In the genomic region with DNA sequence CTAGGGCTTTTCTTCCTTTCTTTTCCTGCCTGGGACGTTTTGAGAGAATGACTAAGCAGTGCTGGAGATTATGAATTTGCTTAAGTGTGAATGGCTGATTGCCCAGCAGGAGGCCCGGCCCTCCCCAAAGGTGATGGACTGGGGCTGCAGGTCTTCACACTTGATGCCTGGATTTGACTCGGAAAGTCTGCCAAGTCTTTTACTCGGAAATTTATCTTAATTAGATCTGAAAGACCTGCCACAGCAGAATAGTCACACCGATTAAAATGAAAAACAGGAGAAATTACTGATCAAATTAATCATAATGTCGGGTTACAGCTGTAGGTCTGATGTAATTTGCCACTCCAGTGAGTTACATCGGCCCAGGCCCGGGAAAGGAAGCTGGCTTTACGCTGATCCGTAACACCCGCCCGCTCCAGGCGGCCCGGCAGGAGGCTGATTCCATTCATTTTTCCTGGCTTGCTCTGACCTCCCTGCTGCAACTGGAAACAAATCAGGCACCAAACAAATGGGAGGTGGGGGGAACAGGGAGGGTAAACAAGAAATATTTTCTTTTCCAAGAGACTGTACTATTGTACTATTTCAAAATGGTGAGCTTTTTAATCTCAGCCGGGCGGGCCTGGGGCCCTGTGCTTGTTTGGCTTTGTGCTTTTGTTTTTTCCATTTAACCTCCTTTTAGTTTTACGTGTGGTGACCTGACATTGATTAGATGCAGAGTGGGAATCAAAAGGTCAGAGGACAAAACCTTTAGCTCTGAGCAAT, we compare ENCODE assay signal across 8 cellular contexts.
DNase-seq lines count a peak whose midpoint lies in the region; ATAC-seq, FAIRE-seq and TF ChIP-seq lines count a peak whose summit lies in the region.

No MANE protein-coding gene starts in this region.

- no peaks in the 10 kb centered on the region for H3K79me2 ChIP-seq in K562 (ENCODE audit: control insufficient read depth, insufficient read depth, low read length)

- H3K27me3 ChIP-seq in K562 (ENCODE audit: control insufficient read depth in 2 of 2, insufficient read depth in 2 of 2, low read length in 2 of 2), result peaks cover 10% of the 10 kb centered on the region in 2 experiments; a peak in 2 of 5 replicates

- no peak overlapping the region for H3K4me3 Mint-ChIP-seq in activated naive CD8-positive, alpha-beta T cell treated with anti-CD3 and anti-CD28 coated beads, Interleukin-2, amount 50 U/mL, for 24 hours

- H3K4me1 Mint-ChIP-seq in activated naive CD8-positive, alpha-beta T cell treated with anti-CD3 and anti-CD28 coated beads, Interleukin-2, amount 50 U/mL, for 24 hours, result peaks cover 4% of the 10 kb centered on the region

- intact Hi-C loops in K562 (cut with micrococcal nuclease), result loop anchor here (10.0 kb wide), 1 partner anchor 419 kb away; no protein-coding TSS in a partner anchor

- peak; percentile 38 to 45 for DNase-seq in NCI-H524 (lab: John Stamatoyannopoulos, UW)
- DNase-seq in NCI-H524 treated with DMSO at 0.1 percent for 48 hours (lab: John Stamatoyannopoulos, UW), result no peak
- DNase-seq in K562 (ENCODE audit: extremely low read depth in 1 of 4, low spot score in 3 of 4), result peak in 2 of 4 experiments; percentile 11 to 22
- DNase-seq in kidney glomerular epithelial cell (lab: John Stamatoyannopoulos, UW), result peak; percentile 92
- peak; percentile 38 for DNase-seq in urothelium cell line (ENCODE audit: low spot score)
- no peak for DNase-seq in NCI-H2029 treated with DMSO at 0.1 percent for 48 hours (lab: John Stamatoyannopoulos, UW)
- no peak for DNase-seq in activated naive CD8-positive, alpha-beta T cell treated with anti-CD3 and anti-CD28 coated beads, Interleukin-2, amount 50 U/mL, for 24 hours

- BruUV-seq in K562 (replicated peaks; lab: Mats Ljungman, UMichigan), result no TSS peak

- no peak overlapping the region for H3K27ac Mint-ChIP-seq in activated naive CD8-positive, alpha-beta T cell treated with anti-CD3 and anti-CD28 coated beads, Interleukin-2, amount 50 U/mL, for 24 hours

- TF ChIP-seq RAD21 in K562 (CRISPR knock-in tag; conservative IDR thresholded peaks at IDR 0.05 in 1 of 2, IDR thresholded peaks at IDR 0.05 in 1 of 2), result no peak

- ATAC-seq in K562 (peak; percentile 75), HG03097 (IDR thresholded peaks at IDR 0.05; ENCODE audit: low FRiP score, unreplicated experiment) (no peak)
- no peak for ATAC-seq in activated naive CD8-positive, alpha-beta T cell treated with anti-CD3 and anti-CD28 coated beads, Interleukin-2, amount 50 U/mL, for 24 hours

- TF ChIP-seq CTCF in K562 (IDR thresholded peaks at IDR 0.05 in 2 of 3, conservative IDR thresholded peaks at IDR 0.05 in 1 of 3; ENCODE audit: insufficient read depth in 2 of 3, low read depth in 1 of 3, low read length in 3 of 3), result no peak

- POLR2A ChIA-PET in K562 (lab: Yijun Ruan, JAX), result no interaction called here

- H3K36me3 Mint-ChIP-seq in activated naive CD8-positive, alpha-beta T cell treated with anti-CD3 and anti-CD28 coated beads, Interleukin-2, amount 50 U/mL, for 24 hours (ENCODE audit: low read depth), result no peaks in the 10 kb centered on the region

- H3K27ac ChIP-seq in K562 (ENCODE audit: extremely low read depth, low read depth, low read length), result no peak overlapping the region

- H2AFZ ChIP-seq in K562 (ENCODE audit: low read depth, low read length), result no peak overlapping the region

- CTCF ChIA-PET in K562 (lab: Yijun Ruan, JAX; ENCODE audit: low intra/inter-chr PET ratio), result no interaction called here

- TF ChIP-seq EP300 in K562 (IDR thresholded peaks at IDR 0.05; ENCODE audit: low read length), result no peak

- H3K4me1 ChIP-seq in K562 (replicated peaks in 1 of 2; ENCODE audit: control insufficient read depth in 2 of 2, insufficient read depth in 2 of 2, low read length in 2 of 2), result no peaks in the 10 kb centered on the region

- no peaks in the 10 kb centered on the region for H3K9me1 ChIP-seq in K562 (ENCODE audit: control insufficient read depth, insufficient read depth, low read length)

- peaks cover 5% of the 10 kb centered on the region; the same call in 1 of the 2 replicates for H4K20me1 ChIP-seq in K562 (replicated peaks; ENCODE audit: control insufficient read depth, insufficient read depth, low read length)

- H3K4me2 ChIP-seq in K562 (ENCODE audit: insufficient read depth, low read length), result no peak overlapping the region

- no peak overlapping the region for H3K4me3 ChIP-seq in K562

- no peaks in the 10 kb centered on the region for H3K9me3 ChIP-seq in K562 (replicated peaks; ENCODE audit: control insufficient read depth, insufficient read depth, low read depth, low read length)

- 5% methylated on average over 16 of the region's 17 CpGs for WGBS in K562 (ENCODE audit: insufficient coverage, low coverage, missing lambda C conversion rate)

- no peak for TF ChIP-seq POLR2A in K562 (conservative IDR thresholded peaks at IDR 0.05)

- H3K27me3 Mint-ChIP-seq in activated naive CD8-positive, alpha-beta T cell treated with anti-CD3 and anti-CD28 coated beads, Interleukin-2, amount 50 U/mL, for 24 hours, result no peaks in the 10 kb centered on the region

- FAIRE-seq in K562 (lab: Jason Lieb, UNC), result no peak
- FAIRE-seq in urothelium cell line (lab: Jason Lieb, UNC), result no peak

- H3K9ac ChIP-seq in K562 (ENCODE audit: insufficient read depth in 1 of 2, low read depth in 2 of 2, low read length in 2 of 2), result no peak overlapping the region

- in situ Hi-C loops in K562 (cut with MboI), result no loop called here

- no peaks in the 10 kb centered on the region for H3K36me3 ChIP-seq in K562 (ENCODE audit: control insufficient read depth, insufficient read depth, low read length)

- H3K9me3 Mint-ChIP-seq in activated naive CD8-positive, alpha-beta T cell treated with anti-CD3 and anti-CD28 coated beads, Interleukin-2, amount 50 U/mL, for 24 hours, result no peaks in the 10 kb centered on the region

TF ChIP-seq in K562, 482 proteins besides CTCF, POLR2A, EP300 and RAD21:
- TF ChIP-seq MAFG (tag; conservative IDR thresholded peaks at IDR 0.05), result peak; percentile 52; the same call in 1 of the 2 replicates
- TF ChIP-seq HOXB6 (CRISPR knock-in tag; IDR thresholded peaks at IDR 0.05; ENCODE audit: borderline replicate concordance), result no peak
- peak; percentile 59; the same call in 1 of the 2 replicates for TF ChIP-seq C11orf30 (IDR thresholded peaks at IDR 0.05; ENCODE audit: low read depth)
- TF ChIP-seq ZNF384 (IDR thresholded peaks at IDR 0.05; ENCODE audit: low read depth, low read length), result no peak
- TF ChIP-seq, protein P1, sequence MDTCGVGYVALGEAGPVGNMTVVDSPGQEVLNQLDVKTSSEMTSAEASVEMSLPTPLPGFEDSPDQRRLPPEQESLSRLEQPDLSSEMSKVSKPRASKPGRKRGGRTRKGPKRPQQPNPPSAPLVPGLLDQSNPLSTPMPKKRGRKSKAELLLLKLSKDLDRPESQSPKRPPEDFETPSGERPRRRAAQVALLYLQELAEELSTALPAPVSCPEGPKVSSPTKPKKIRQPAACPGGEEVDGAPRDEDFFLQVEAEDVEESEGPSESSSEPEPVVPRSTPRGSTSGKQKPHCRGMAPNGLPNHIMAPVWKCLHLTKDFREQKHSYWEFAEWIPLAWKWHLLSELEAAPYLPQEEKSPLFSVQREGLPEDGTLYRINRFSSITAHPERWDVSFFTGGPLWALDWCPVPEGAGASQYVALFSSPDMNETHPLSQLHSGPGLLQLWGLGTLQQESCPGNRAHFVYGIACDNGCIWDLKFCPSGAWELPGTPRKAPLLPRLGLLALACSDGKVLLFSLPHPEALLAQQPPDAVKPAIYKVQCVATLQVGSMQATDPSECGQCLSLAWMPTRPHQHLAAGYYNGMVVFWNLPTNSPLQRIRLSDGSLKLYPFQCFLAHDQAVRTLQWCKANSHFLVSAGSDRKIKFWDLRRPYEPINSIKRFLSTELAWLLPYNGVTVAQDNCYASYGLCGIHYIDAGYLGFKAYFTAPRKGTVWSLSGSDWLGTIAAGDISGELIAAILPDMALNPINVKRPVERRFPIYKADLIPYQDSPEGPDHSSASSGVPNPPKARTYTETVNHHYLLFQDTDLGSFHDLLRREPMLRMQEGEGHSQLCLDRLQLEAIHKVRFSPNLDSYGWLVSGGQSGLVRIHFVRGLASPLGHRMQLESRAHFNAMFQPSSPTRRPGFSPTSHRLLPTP (IDR thresholded peaks at IDR 0.05; ENCODE audit: borderline replicate concordance, extremely low read depth, insufficient read length), result no peak
- TF ChIP-seq NFE2 (IDR thresholded peaks at IDR 0.05; ENCODE audit: low read depth), result peak; percentile 73
- TF ChIP-seq ZNF316 (IDR thresholded peaks at IDR 0.05), result peak; percentile 26; the same call in 1 of the 2 replicates
- no peak for TF ChIP-seq MECOM (CRISPR knock-in tag; IDR thresholded peaks at IDR 0.05)
- TF ChIP-seq, protein P2, sequence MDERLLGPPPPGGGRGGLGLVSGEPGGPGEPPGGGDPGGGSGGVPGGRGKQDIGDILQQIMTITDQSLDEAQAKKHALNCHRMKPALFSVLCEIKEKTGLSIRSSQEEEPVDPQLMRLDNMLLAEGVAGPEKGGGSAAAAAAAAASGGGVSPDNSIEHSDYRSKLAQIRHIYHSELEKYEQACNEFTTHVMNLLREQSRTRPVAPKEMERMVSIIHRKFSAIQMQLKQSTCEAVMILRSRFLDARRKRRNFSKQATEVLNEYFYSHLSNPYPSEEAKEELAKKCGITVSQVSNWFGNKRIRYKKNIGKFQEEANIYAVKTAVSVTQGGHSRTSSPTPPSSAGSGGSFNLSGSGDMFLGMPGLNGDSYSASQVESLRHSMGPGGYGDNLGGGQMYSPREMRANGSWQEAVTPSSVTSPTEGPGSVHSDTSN (CRISPR knock-in tag; IDR thresholded peaks at IDR 0.05; ENCODE audit: low read depth), result no peak
- TF ChIP-seq, protein P2 (tag; conservative IDR thresholded peaks at IDR 0.05; ENCODE audit: low read depth), result 0 out of 2 replicates have a peak, but pooled peaks have one; percentile 49

Comparison
In these comparisons a context has a peak if more than half of its experiments do, and no peak if none do; other contexts are left out.
1. DNase-seq: peak in NCI-H524 (2 of 2), kidney glomerular epithelial cell (single experiment) and urothelium cell line (single experiment); none in NCI-H524 treated with DMSO at 0.1 percent for 48 hours (single experiment), NCI-H2029 treated with DMSO at 0.1 percent for 48 hours (single experiment) and activated naive CD8-positive, alpha-beta T cell treated with anti-CD3 and anti-CD28 coated beads, Interleukin-2, amount 50 U/mL, for 24 hours (single experiment).